In the genomic region with DNA sequence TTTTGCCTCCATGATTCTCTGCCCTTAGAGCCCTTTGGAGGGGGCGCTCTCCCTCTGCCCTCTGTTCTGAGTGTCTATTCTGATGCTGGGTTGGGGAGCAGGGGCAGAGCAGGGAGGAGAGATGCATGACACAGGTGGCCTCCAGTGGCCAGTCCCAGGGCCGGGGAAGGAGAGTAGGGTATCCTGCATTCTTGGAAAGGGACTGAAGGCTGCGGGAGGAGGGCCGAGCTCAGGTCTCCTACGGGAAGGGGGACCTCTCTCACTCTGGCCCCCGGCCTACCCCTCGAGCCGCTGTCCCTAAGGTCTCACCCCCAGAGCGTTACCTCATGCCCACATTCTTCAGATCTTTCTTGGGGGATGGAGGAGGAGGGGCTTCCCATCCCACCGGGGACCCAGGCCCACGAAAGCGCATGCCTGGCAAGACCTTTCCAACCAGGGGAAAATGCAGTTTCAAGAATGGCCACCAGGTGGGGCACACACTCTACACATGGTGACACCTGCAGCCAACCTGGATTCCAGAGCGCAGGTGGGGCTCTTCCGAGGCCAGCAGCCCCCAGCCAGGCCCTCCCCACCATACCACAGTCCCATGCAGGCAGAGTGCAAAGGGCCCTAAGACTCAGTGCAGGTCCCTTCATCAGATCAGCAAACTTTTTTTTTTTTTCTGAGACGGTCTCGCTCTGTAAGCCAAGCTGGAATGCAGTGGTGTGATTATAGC, we compare ENCODE assay signal across 8 cellular contexts.
DNase-seq lines count a peak whose midpoint lies in the region; ATAC-seq and TF ChIP-seq lines count a peak whose summit lies in the region.

No MANE protein-coding gene starts in this region.

- no peaks in the 10 kb centered on the region for H3K27me3 ChIP-seq in liver (ENCODE audit: control insufficient read depth in 4 of 4, insufficient read depth in 4 of 4, low read length in 3 of 4)

- TF ChIP-seq CTCF in GM12873 (IDR thresholded peaks at IDR 0.05; ENCODE audit: insufficient read depth, low read depth, low read length, missing control alignments) = peak; percentile 91
- peak; percentile 86 for TF ChIP-seq CTCF in cardiac fibroblast (IDR thresholded peaks at IDR 0.05; ENCODE audit: low read depth, low read length)
- TF ChIP-seq CTCF in liver (IDR thresholded peaks at IDR 0.05; ENCODE audit: low read depth, low read length, missing input control) = peak; percentile 91

- H3K4me1 ChIP-seq in liver (ENCODE audit: control insufficient read depth in 4 of 4, insufficient read depth in 4 of 4, low read length in 3 of 4) = peaks cover 0 to 10% (median 5%) of the 10 kb centered on the region in 4 donors

- no peak for ATAC-seq in GM18867 (IDR thresholded peaks at IDR 0.05; ENCODE audit: unreplicated experiment)
- ATAC-seq in HG03095 (IDR thresholded peaks at IDR 0.05; ENCODE audit: unreplicated experiment) = no peak

- peak; percentile 88 to 91 for TF ChIP-seq RAD21 in liver (IDR thresholded peaks at IDR 0.05)

- no peak overlapping the region for H3K27ac ChIP-seq in liver (ENCODE audit: low read depth in 1 of 2, low read length in 2 of 2)

- no peak overlapping the region for H3K9ac ChIP-seq in liver (ENCODE audit: low read depth in 1 of 2, low read length in 2 of 2)

- peak; percentile 13 for DNase-seq in NCI-H146 treated with DMSO at 0.1 percent for 48 hours (lab: John Stamatoyannopoulos, UW; ENCODE audit: unreplicated experiment)
- peak; percentile 52 for DNase-seq in activated CD4-positive, CD25-positive, alpha-beta regulatory T cell treated with anti-CD3 and anti-CD28 coated beads, Interleukin-2, amount 50 U/mL, for 16 hours (ENCODE audit: low read depth, low spot score)
- peak; percentile 54 to 58 for DNase-seq in cardiac fibroblast (ENCODE audit: low read depth in 2 of 2)
- peak; percentile 29 to 69 (median 45) for DNase-seq in stimulated activated CD4-positive, alpha-beta T cell treated with anti-CD3 and anti-CD28 coated beads, TNF-alpha, amount 100 ng/mL, for 48 hours (ENCODE audit: low read depth in 3 of 3)

- H3K9me3 ChIP-seq in liver (ENCODE audit: control insufficient read depth in 4 of 4, low read length in 3 of 4) = no peaks in the 10 kb centered on the region

- WGBS in liver = 38% methylated on average over 16 of the region's 16 CpGs

- no peak overlapping the region for H3K4me3 ChIP-seq in cardiac fibroblast (replicated peaks in 1 of 2; ENCODE audit: low read depth in 2 of 2, low read length in 2 of 2)
- no peak overlapping the region for H3K4me3 ChIP-seq in liver (ENCODE audit: low read depth in 1 of 3, low read length in 3 of 3)

- H3K36me3 ChIP-seq in liver (ENCODE audit: control insufficient read depth in 4 of 4, insufficient read depth in 3 of 4, low read depth in 1 of 4, low read length in 3 of 4) = no peaks in the 10 kb centered on the region

TF ChIP-seq in liver, 16 proteins besides CTCF, POLR2A, EP300 and RAD21:
- TF ChIP-seq NR2F2 (IDR thresholded peaks at IDR 0.05) (no peak), HNF4G (IDR thresholded peaks at IDR 0.05) (no peak), GABPA (IDR thresholded peaks at IDR 0.05 in 1 of 2, conservative IDR thresholded peaks at IDR 0.05 in 1 of 2) (no peak), SP1 (IDR thresholded peaks at IDR 0.05) (no peak), HNF4A (conservative IDR thresholded peaks at IDR 0.05) (no peak), FOXA2 (IDR thresholded peaks at IDR 0.05) (no peak), RXRA (IDR thresholded peaks at IDR 0.05) (no peak), EGR1 (IDR thresholded peaks at IDR 0.05; ENCODE audit: low read depth in 2 of 2) (no peak), JUND (IDR thresholded peaks at IDR 0.05) (no peak), YY1 (IDR thresholded peaks at IDR 0.05) (no peak), ATF3 (IDR thresholded peaks at IDR 0.05) (no peak)
- TF ChIP-seq, protein P1, sequence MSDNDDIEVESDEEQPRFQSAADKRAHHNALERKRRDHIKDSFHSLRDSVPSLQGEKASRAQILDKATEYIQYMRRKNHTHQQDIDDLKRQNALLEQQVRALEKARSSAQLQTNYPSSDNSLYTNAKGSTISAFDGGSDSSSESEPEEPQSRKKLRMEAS (IDR thresholded peaks at IDR 0.05) = no peak
- TF ChIP-seq, protein P2, sequence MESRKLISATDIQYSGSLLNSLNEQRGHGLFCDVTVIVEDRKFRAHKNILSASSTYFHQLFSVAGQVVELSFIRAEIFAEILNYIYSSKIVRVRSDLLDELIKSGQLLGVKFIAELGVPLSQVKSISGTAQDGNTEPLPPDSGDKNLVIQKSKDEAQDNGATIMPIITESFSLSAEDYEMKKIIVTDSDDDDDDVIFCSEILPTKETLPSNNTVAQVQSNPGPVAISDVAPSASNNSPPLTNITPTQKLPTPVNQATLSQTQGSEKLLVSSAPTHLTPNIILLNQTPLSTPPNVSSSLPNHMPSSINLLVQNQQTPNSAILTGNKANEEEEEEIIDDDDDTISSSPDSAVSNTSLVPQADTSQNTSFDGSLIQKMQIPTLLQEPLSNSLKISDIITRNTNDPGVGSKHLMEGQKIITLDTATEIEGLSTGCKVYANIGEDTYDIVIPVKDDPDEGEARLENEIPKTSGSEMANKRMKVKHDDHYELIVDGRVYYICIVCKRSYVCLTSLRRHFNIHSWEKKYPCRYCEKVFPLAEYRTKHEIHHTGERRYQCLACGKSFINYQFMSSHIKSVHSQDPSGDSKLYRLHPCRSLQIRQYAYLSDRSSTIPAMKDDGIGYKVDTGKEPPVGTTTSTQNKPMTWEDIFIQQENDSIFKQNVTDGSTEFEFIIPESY (IDR thresholded peaks at IDR 0.05) = no peak
- TF ChIP-seq, protein P3, sequence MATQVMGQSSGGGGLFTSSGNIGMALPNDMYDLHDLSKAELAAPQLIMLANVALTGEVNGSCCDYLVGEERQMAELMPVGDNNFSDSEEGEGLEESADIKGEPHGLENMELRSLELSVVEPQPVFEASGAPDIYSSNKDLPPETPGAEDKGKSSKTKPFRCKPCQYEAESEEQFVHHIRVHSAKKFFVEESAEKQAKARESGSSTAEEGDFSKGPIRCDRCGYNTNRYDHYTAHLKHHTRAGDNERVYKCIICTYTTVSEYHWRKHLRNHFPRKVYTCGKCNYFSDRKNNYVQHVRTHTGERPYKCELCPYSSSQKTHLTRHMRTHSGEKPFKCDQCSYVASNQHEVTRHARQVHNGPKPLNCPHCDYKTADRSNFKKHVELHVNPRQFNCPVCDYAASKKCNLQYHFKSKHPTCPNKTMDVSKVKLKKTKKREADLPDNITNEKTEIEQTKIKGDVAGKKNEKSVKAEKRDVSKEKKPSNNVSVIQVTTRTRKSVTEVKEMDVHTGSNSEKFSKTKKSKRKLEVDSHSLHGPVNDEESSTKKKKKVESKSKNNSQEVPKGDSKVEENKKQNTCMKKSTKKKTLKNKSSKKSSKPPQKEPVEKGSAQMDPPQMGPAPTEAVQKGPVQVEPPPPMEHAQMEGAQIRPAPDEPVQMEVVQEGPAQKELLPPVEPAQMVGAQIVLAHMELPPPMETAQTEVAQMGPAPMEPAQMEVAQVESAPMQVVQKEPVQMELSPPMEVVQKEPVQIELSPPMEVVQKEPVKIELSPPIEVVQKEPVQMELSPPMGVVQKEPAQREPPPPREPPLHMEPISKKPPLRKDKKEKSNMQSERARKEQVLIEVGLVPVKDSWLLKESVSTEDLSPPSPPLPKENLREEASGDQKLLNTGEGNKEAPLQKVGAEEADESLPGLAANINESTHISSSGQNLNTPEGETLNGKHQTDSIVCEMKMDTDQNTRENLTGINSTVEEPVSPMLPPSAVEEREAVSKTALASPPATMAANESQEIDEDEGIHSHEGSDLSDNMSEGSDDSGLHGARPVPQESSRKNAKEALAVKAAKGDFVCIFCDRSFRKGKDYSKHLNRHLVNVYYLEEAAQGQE (IDR thresholded peaks at IDR 0.05) = no peak
